ENCODE assay signal across 1 cellular context in genomic region chr2:7497223-7497622, GRCh38.
A peak's percentile ranks its signal among the peaks of the same experiment; 100 is the strongest.
TF ChIP-seq lines count a peak whose summit lies in the region.

No MANE protein-coding gene starts in this region.

TF ChIP-seq in HepG2, 621 proteins besides CTCF, POLR2A, EP300 and RAD21:
- TF ChIP-seq ZNF256 (CRISPR knock-in tag; conservative IDR thresholded peaks at IDR 0.05) (no peak), CEBPB (IDR thresholded peaks at IDR 0.05; ENCODE audit: borderline replicate concordance, low read depth, low read length) (peak; percentile 48; the same call in 1 of the 2 replicates)
